In genomic region chr3:71456155-71456554, GRCh38 we compare ENCODE assay signal across 10 cellular contexts.
DNase-seq lines count a peak whose midpoint lies in the region; ATAC-seq and TF ChIP-seq lines count a peak whose summit lies in the region.
"Had no signal": no experiment of that assay in that cellular context is flagged by ENCODE, and none has a peak within 500 bp of the region (broad histone marks: within the 10 kb centered on the region; RNA-seq: fewer than 3 reads in every experiment).

No MANE protein-coding gene starts in this region.

- intact Hi-C loops in natural killer cell (cut with micrococcal nuclease) = loop anchor here (1.0 to 5.0 kb wide), 3 partner anchors 12 to 64 kb away; no protein-coding TSS in a partner anchor
- intact Hi-C loops in Right ventricle myocardium superior (cut with DNase I) = no loop called here

- DNase-seq in ELR (ENCODE audit: low read depth) (peak; percentile 21), natural killer cell (no peak), Right ventricle myocardium superior (no peak), DMS79 treated with DMSO at 0.1 percent for 48 hours (lab: John Stamatoyannopoulos, UW) (no peak), NCI-H82 treated with DMSO at 0.1 percent for 48 hours (lab: John Stamatoyannopoulos, UW; ENCODE audit: unreplicated experiment) (no peak)
- DNase-seq in activated naive CD8-positive, alpha-beta T cell treated with anti-CD3 and anti-CD28 coated beads for 36 hours = no peak
- DNase-seq: activated gamma-delta T cell treated with Interleukin-2 at 50 U/mL for 16 hours, glutamatergic neuron, occipital lobe had no signal

- TF ChIP-seq CTCF in natural killer cell (IDR thresholded peaks at IDR 0.05) = no peak

- H3K27ac ChIP-seq in KOPT-K1 (ENCODE audit: low read depth, low read length, poor library complexity, severe bottlenecking) = peak overlapping the region; percentile 69

- H3K27me3 Mint-ChIP-seq in activated naive CD8-positive, alpha-beta T cell treated with anti-CD3 and anti-CD28 coated beads for 36 hours = no peaks in the 10 kb centered on the region
- no peaks in the 10 kb centered on the region for H3K27me3 Mint-ChIP-seq in natural killer cell (ENCODE audit: low read depth in 2 of 2)

- peak overlapping the region; percentile 96 for H3K27ac Mint-ChIP-seq in activated naive CD8-positive, alpha-beta T cell treated with anti-CD3 and anti-CD28 coated beads for 36 hours
- peak overlapping the region; percentile 85 to 92 for H3K27ac Mint-ChIP-seq in natural killer cell

- no peaks in the 10 kb centered on the region for H3K9me3 Mint-ChIP-seq in activated naive CD8-positive, alpha-beta T cell treated with anti-CD3 and anti-CD28 coated beads for 36 hours
- H3K9me3 Mint-ChIP-seq in natural killer cell = no peaks in the 10 kb centered on the region

- peak overlapping the region; percentile 77 for H3K4me3 Mint-ChIP-seq in activated naive CD8-positive, alpha-beta T cell treated with anti-CD3 and anti-CD28 coated beads for 36 hours
- H3K4me3 Mint-ChIP-seq in natural killer cell = peak overlapping the region; percentile 69

- no peaks in the 10 kb centered on the region for H3K36me3 ChIP-seq in KOPT-K1 (ENCODE audit: insufficient read depth, low read length)

- H3K4me1 Mint-ChIP-seq in activated naive CD8-positive, alpha-beta T cell treated with anti-CD3 and anti-CD28 coated beads for 36 hours = peaks cover 87% of the 10 kb centered on the region
- peaks cover 69% of the 10 kb centered on the region in 2 donors for H3K4me1 Mint-ChIP-seq in natural killer cell

- no peaks in the 10 kb centered on the region for H3K9me3 ChIP-seq in KOPT-K1 (ENCODE audit: insufficient read depth, low read length, poor library complexity, severe bottlenecking)

- peaks cover 19% of the 10 kb centered on the region for H3K36me3 Mint-ChIP-seq in activated naive CD8-positive, alpha-beta T cell treated with anti-CD3 and anti-CD28 coated beads for 36 hours
- H3K36me3 Mint-ChIP-seq in natural killer cell = no peaks in the 10 kb centered on the region

- ATAC-seq in natural killer cell (peak; percentile 43 to 52 (median 50)), Right ventricle myocardium superior (ENCODE audit: poor library complexity) (no peak)
